Comparison of ENCODE assay signal across 18 cellular contexts in the genomic region with DNA sequence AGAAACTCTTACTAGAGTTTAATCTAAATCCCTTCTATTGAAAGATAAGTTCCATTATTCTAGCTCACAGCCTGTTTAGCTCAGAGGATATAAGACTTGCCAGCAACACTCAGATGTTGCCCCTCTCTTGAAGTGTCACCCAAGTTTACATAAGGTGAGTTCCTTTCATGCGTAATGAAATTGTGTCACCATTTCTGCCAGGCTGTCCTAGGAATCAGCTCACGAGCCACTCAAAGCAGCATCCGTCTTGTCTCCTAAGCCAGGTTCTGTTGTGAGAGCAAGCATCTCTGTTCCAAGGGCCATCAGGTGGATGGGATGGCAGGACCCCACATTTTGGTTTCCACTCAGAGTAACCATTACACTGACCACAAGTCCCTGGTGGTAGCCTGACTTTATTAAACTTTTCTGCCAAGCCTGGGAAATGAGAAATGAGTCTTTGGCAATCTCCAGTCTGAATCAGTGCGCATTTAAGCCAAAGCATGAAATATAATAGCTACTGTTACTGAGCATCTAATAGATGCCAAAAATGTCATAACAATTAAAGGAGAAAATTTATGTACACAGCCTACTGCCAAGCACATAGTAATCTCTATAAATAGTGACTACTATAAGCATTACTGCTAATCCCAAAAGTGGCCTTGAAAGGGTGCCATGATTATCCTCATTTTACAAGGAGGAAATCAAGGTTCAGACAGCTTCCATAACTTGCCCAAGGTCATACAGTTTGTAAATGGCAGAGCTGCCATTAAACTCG.
DNase-seq lines count a peak whose midpoint lies in the region; ATAC-seq, FAIRE-seq and TF ChIP-seq lines count a peak whose summit lies in the region.
"Had no signal": no experiment of that assay in that cellular context is flagged by ENCODE, and none has a peak within 500 bp of the region (broad histone marks: within the 10 kb centered on the region; RNA-seq: fewer than 3 reads in every experiment).

No MANE protein-coding gene starts in this region.

- no peak overlapping the region for H4K5ac ChIP-seq in H1 (ENCODE audit: insufficient read length, low read depth, low read length)

- no peak overlapping the region for H3K4me2 ChIP-seq in H1 (ENCODE audit: insufficient read depth in 1 of 2, low read depth in 2 of 2, low read length in 2 of 2)

- H2BK20ac ChIP-seq in H1 (ENCODE audit: low read length) = no peak overlapping the region

- H3K27ac ChIP-seq in H1 (ENCODE audit: low read depth, low read length) = no peak overlapping the region
- H3K27ac ChIP-seq in substantia nigra (ENCODE audit: low read depth, low read length, poor library complexity, severe bottlenecking) = no peak overlapping the region

- no peak overlapping the region for H3K23ac ChIP-seq in H1 (ENCODE audit: insufficient read length)

- peaks cover 0 to 2% (median 0%) of the 10 kb centered on the region in 4 experiments; a peak in 1 of 7 replicates for H3K4me1 ChIP-seq in H1 (replicated peaks in 1 of 4; ENCODE audit: control insufficient read depth in 3 of 4, insufficient read depth in 4 of 4, low read length in 3 of 4)

- no peak for FAIRE-seq in H1 (lab: Jason Lieb, UNC)
- FAIRE-seq: GM12892, H54 had no signal

- H4K8ac ChIP-seq in H1 (ENCODE audit: extremely low read depth, insufficient read depth, low read length) = no peak overlapping the region

- no peaks in the 10 kb centered on the region for H3K23me2 ChIP-seq in H1 (ENCODE audit: low read depth, low read length)

- H2BK15ac ChIP-seq in H1 (ENCODE audit: low read length) = peak overlapping the region; percentile 47; the same call in 1 of the 2 replicates

- no peak overlapping the region for H3K18ac ChIP-seq in H1 (ENCODE audit: extremely low read depth, low read length)

- 91% methylated on average over 5 of the region's 5 CpGs; no CpG with 5 or more reads in 1 of the 2 experiments for WGBS in H1 (ENCODE audit: extremely low coverage in 1 of 2, insufficient coverage in 1 of 2, insufficient read length in 1 of 2, insufficient replicate concordance in 2 of 2, low coverage in 1 of 2, low lambda C conversion rate in 2 of 2, missing lambda C conversion rate in 1 of 2), 2 experiments

- H3K56ac ChIP-seq in H1 (replicated peaks; ENCODE audit: insufficient read length, low read depth, low read length) = no peak overlapping the region

- H3K14ac ChIP-seq in H1 (ENCODE audit: insufficient read length) = no peak overlapping the region

- H2AFZ ChIP-seq in H1 (ENCODE audit: low read length) = no peak overlapping the region

- no peaks in the 10 kb centered on the region for H3K79me1 ChIP-seq in H1 (ENCODE audit: low read depth, low read length)

- TF ChIP-seq CTCF in LNCaP clone FGC (IDR thresholded peaks at IDR 0.05; ENCODE audit: control insufficient read depth, extremely low read depth, insufficient read depth) (no peak), H1 (IDR thresholded peaks at IDR 0.05; ENCODE audit: control extremely low read depth in 1 of 3, insufficient read depth in 1 of 3, low read depth in 1 of 3, low read length in 3 of 3) (no peak)

- ATAC-seq in sciatic nerve = peak; percentile 41
- ATAC-seq: T-helper 17 cell had no signal

- H3K36me3 ChIP-seq in H1 (ENCODE audit: control insufficient read depth in 2 of 4, insufficient read depth in 4 of 4, low read length in 3 of 4) = no peaks in the 10 kb centered on the region

- DNase-seq in LNCaP clone FGC (ENCODE audit: low read depth) (peak; percentile 67), NCI-H2081 treated with DMSO at 0.1 percent for 48 hours (lab: John Stamatoyannopoulos, UW) (peak; percentile 41), H1 (ENCODE audit: low read depth in 1 of 2, low spot score in 2 of 2) (no peak), sciatic nerve (ENCODE audit: low spot score) (no peak), substantia nigra (lab: John Stamatoyannopoulos, UW) (no peak), DMS79 treated with DMSO at 0.1 percent for 48 hours (lab: John Stamatoyannopoulos, UW) (no peak)
- DNase-seq in activated CD8-positive, alpha-beta memory T cell treated with anti-CD3 and anti-CD28 coated beads, Interleukin-2, amount 50 U/mL, for 4 hours = no peak
- DNase-seq: Calu3; CD4-positive, alpha-beta memory T cell; Kasumi-1; NCI-H1436; NCI-H2029; NCI-H510A treated with DMSO at 0.1 percent for 48 hours; NK-92 treated with Interleukin-12 subunit alpha and Interleukin-12 subunit beta, amount 100 ng/mL, for 24 hours; SHP77; T-helper 17 cell had no signal

- no peak for TF ChIP-seq EP300 in H1 (IDR thresholded peaks at IDR 0.05; ENCODE audit: borderline replicate concordance in 1 of 2, low read depth in 2 of 2, low read length in 2 of 2)

- H3K4me3 ChIP-seq in LNCaP clone FGC (ENCODE audit: low read depth, low read length) (no peak overlapping the region), H1 (ENCODE audit: extremely low read depth in 1 of 4, insufficient read depth in 2 of 4, low read depth in 3 of 4, low read length in 4 of 4) (no peak overlapping the region)

- no peak for TF ChIP-seq POLR2A in H1 (IDR thresholded peaks at IDR 0.05; ENCODE audit: control extremely low read depth in 1 of 2, low read depth in 2 of 2, low read length in 2 of 2)

- no peak overlapping the region for H2BK5ac ChIP-seq in H1 (ENCODE audit: low read depth, low read length)

- POLR2A ChIA-PET in H1 (lab: Charles Lee; ENCODE audit: partially characterized antibody) = no interaction called here

- no peak overlapping the region for H4K91ac ChIP-seq in H1 (replicated peaks; ENCODE audit: insufficient read length, low read length)

- no peak overlapping the region for H2AK5ac ChIP-seq in H1 (ENCODE audit: low read depth, low read length)

- H3K9ac ChIP-seq in H1 (replicated peaks in 1 of 4; ENCODE audit: extremely low read depth in 1 of 4, low read depth in 3 of 4, low read length in 3 of 4) = no peak overlapping the region

- H3K27me3 ChIP-seq in H1 (replicated peaks in 1 of 4; ENCODE audit: control insufficient read depth in 3 of 4, extremely low read depth in 1 of 4, insufficient read depth in 3 of 4, low read length in 3 of 4) = no peaks in the 10 kb centered on the region

- no peak overlapping the region for H3K4ac ChIP-seq in H1 (replicated peaks; ENCODE audit: insufficient read length, low read depth, low read length)

- CTCF ChIA-PET in H1 (lab: Charles Lee; ENCODE audit: partially characterized antibody) = interaction anchor here (0.9 to 2.0 kb wide), 5 partner anchors 9 to 80 kb away, joined by 3 to 7 read pairs (median 5); no protein-coding TSS in a partner anchor

- H2BK120ac ChIP-seq in H1 (replicated peaks; ENCODE audit: low read depth, low read length) = no peak overlapping the region

- TF ChIP-seq RAD21 in H1 (IDR thresholded peaks at IDR 0.05 in 1 of 2, conservative IDR thresholded peaks at IDR 0.05 in 1 of 2; ENCODE audit: low read depth in 2 of 2, low read length in 2 of 2) = no peak

- no peaks in the 10 kb centered on the region for H3K9me3 ChIP-seq in H1 (ENCODE audit: insufficient read depth in 2 of 2, low read depth in 1 of 2, low read length in 1 of 2)

- intact Hi-C loops in sciatic nerve (cut with DNase I) = no loop called here

- H3K79me2 ChIP-seq in H1 (ENCODE audit: control insufficient read depth in 1 of 2, insufficient read depth in 2 of 2, low read length in 2 of 2) = no peaks in the 10 kb centered on the region

- no peak overlapping the region for H2BK12ac ChIP-seq in H1 (ENCODE audit: low read depth, low read length)

- no peaks in the 10 kb centered on the region for H4K20me1 ChIP-seq in H1 (replicated peaks in 1 of 2; ENCODE audit: control insufficient read depth in 1 of 2, insufficient read depth in 2 of 2, low read length in 2 of 2)

TF ChIP-seq in H1, 55 proteins besides CTCF, POLR2A, EP300 and RAD21 (continues in another document):
- TF ChIP-seq CREB1 (IDR thresholded peaks at IDR 0.05) (no peak), TCF12 (IDR thresholded peaks at IDR 0.05; ENCODE audit: low read depth, low read length) (no peak)

Comparison
In these comparisons a context has a peak if more than half of its experiments do, and no peak if none do; other contexts are left out.
1. DNase-seq: peak in LNCaP clone FGC (single experiment) and NCI-H2081 treated with DMSO at 0.1 percent for 48 hours (single experiment); none in H1 (0 of 2), sciatic nerve (single experiment), activated CD8-positive, alpha-beta memory T cell treated with anti-CD3 and anti-CD28 coated beads, Interleukin-2, amount 50 U/mL, for 4 hours (single experiment), substantia nigra (0 of 49) and DMS79 treated with DMSO at 0.1 percent for 48 hours (single experiment).